33 cellular contexts compared by ENCODE assay signal in the genomic region with DNA sequence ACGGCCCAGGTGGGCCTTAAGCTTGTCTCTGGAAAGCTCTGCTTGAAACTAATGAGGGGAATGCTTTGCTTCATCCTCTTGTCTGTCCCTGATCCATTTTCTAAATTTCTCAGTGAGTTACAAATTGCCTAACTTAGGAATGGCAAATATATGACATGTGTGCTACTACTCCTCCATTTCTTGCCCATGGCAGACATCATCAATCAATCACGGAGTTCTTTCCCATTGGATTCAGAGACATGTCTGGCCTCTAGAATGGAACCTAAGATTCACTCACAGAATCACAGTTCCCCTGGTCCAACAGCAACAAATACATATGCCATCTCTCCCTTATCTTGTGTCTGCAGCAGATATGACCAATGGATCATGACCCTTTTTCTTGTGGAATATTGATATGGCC. TPM values are rescaled to one million over a fixed set of nuclear protein-coding genes. Genes with fewer than 3 reads are reported as not detected.
"Had no signal": no experiment of that assay in that cellular context is flagged by ENCODE, and none has a peak within 500 bp of the region (broad histone marks: within the 10 kb centered on the region; RNA-seq: fewer than 3 reads in every experiment).

No MANE protein-coding gene starts in this region.

- H3K36me3 Mint-ChIP-seq: stimulated activated effector memory CD8-positive, alpha-beta T cell treated with anti-CD3 and anti-CD28 coated beads, Interleukin-12 subunit alpha, Interleukin-12 subunit beta, amount 100 ng/mL, for 72 hours; stimulated activated memory B cell treated with anti-CD40 and anti-IgM and Interleukin-4, amounts not matched to agents 10 μg/mL and 1 μg/mL and 100 μg/mL, for 72 hours; stimulated activated naive B cell treated with anti-CD40 and anti-IgM and Interleukin-4, amounts not matched to agents 10 μg/mL and 1 μg/mL and 100 μg/mL, for 72 hours; type B pancreatic cell had no signal

- H3K9me3 ChIP-seq: stomach, suprapubic skin, testis, thoracic aorta, thyroid gland, tibial artery, tibial nerve, transverse colon, upper lobe of left lung, upper lobe of right lung, uterus, vagina had no signal

- H3K27me3 ChIP-seq: testis, thyroid gland, tibial nerve, transverse colon, upper lobe of left lung, upper lobe of right lung, uterus, vagina had no signal

- DNase-seq: stimulated activated CD4-positive, alpha-beta T cell treated with anti-CD3 and anti-CD28 coated beads, Interleukin-2, amount 100 ng/mL, for 48 hours; stimulated activated CD4-positive, alpha-beta T cell treated with anti-CD3 and anti-CD28 coated beads, Interleukin-4, amount 100 ng/mL, for 1 hour; stimulated activated CD4-positive, alpha-beta T cell treated with anti-CD3 and anti-CD28 coated beads, Interleukin-4, amount 100 ng/mL, for 24 hours; stimulated activated CD4-positive, alpha-beta T cell treated with anti-CD3 and anti-CD28 coated beads, Interleukin-4, amount 100 ng/mL, for 4 hours; stimulated activated CD8-positive, alpha-beta memory T cell treated with anti-CD3 and anti-CD28 coated beads, Interleukin-4, amount 100 ng/mL, for 48 hours; stimulated activated naive B cell treated with anti-CD40 and anti-IgM and Interleukin-4, amounts not matched to agents 10 μg/mL and 1 μg/mL and 100 μg/mL, for 72 hours; stimulated activated naive CD4-positive, alpha-beta T cell; stimulated activated naive CD4-positive, alpha-beta T cell treated with Interleukin-2 at 50 U/mL for 16 hours; stimulated activated naive CD8-positive, alpha-beta T cell treated with anti-CD3 and anti-CD28 coated beads, Interleukin-15, amount 100 ng/mL, for 72 hours; stimulated activated naive CD8-positive, alpha-beta T cell treated with anti-CD3 and anti-CD28 coated beads, Interleukin-15, Interleukin-2, amounts not matched to agents 100 U/mL and 50 U/mL, for 24 hours; stomach; substantia nigra; testis; thyroid gland; tibial artery; transverse colon; trophoblast cell; upper lobe of left lung; upper lobe of right lung; uterus had no signal

- H3K9me3 Mint-ChIP-seq: stimulated activated effector memory CD8-positive, alpha-beta T cell treated with anti-CD3 and anti-CD28 coated beads, Interleukin-12 subunit alpha, Interleukin-12 subunit beta, amount 100 ng/mL, for 72 hours; stimulated activated memory B cell treated with anti-CD40 and anti-IgM and Interleukin-4, amounts not matched to agents 10 μg/mL and 1 μg/mL and 100 μg/mL, for 72 hours; stimulated activated naive B cell treated with anti-CD40 and anti-IgM and Interleukin-4, amounts not matched to agents 10 μg/mL and 1 μg/mL and 100 μg/mL, for 72 hours; stimulated activated naive CD8-positive, alpha-beta T cell treated with anti-CD3 and anti-CD28 coated beads, Interleukin-15, amount 100 ng/mL, for 72 hours; stimulated activated naive CD8-positive, alpha-beta T cell treated with anti-CD3 and anti-CD28 coated beads, Interleukin-15, Interleukin-2, amounts not matched to agents 100 ng/mL and 50 ng/mL, for 24 hours; type B pancreatic cell had no signal

- FAIRE-seq: urothelium cell line had no signal

- H3K4me3 Mint-ChIP-seq: stimulated activated effector memory CD8-positive, alpha-beta T cell treated with anti-CD3 and anti-CD28 coated beads, Interleukin-12 subunit alpha, Interleukin-12 subunit beta, amount 100 ng/mL, for 72 hours; stimulated activated memory B cell treated with anti-CD40 and anti-IgM and Interleukin-4, amounts not matched to agents 10 μg/mL and 1 μg/mL and 100 μg/mL, for 72 hours; stimulated activated naive B cell treated with anti-CD40 and anti-IgM and Interleukin-4, amounts not matched to agents 10 μg/mL and 1 μg/mL and 100 μg/mL, for 72 hours; stimulated activated naive CD8-positive, alpha-beta T cell treated with anti-CD3 and anti-CD28 coated beads, Interleukin-15, amount 100 ng/mL, for 72 hours; stimulated activated naive CD8-positive, alpha-beta T cell treated with anti-CD3 and anti-CD28 coated beads, Interleukin-15, Interleukin-2, amounts not matched to agents 100 ng/mL and 50 ng/mL, for 24 hours; type B pancreatic cell had no signal

- H3K27ac Mint-ChIP-seq: stimulated activated effector memory CD8-positive, alpha-beta T cell treated with anti-CD3 and anti-CD28 coated beads, Interleukin-12 subunit alpha, Interleukin-12 subunit beta, amount 100 ng/mL, for 72 hours; stimulated activated memory B cell treated with anti-CD40 and anti-IgM and Interleukin-4, amounts not matched to agents 10 μg/mL and 1 μg/mL and 100 μg/mL, for 72 hours; stimulated activated naive B cell treated with anti-CD40 and anti-IgM and Interleukin-4, amounts not matched to agents 10 μg/mL and 1 μg/mL and 100 μg/mL, for 72 hours; stimulated activated naive CD8-positive, alpha-beta T cell treated with anti-CD3 and anti-CD28 coated beads, Interleukin-15, amount 100 ng/mL, for 72 hours; stimulated activated naive CD8-positive, alpha-beta T cell treated with anti-CD3 and anti-CD28 coated beads, Interleukin-15, Interleukin-2, amounts not matched to agents 100 ng/mL and 50 ng/mL, for 24 hours; type B pancreatic cell had no signal

- H3K4me1 ChIP-seq: stomach, suprapubic skin, testis, thyroid gland, tibial artery, tibial nerve, transverse colon, upper lobe of left lung, upper lobe of right lung, uterus, vagina had no signal

- H3K4me3 ChIP-seq: stomach, suprapubic skin, testis, thoracic aorta, thyroid gland, tibial artery, tibial nerve, transverse colon, upper lobe of left lung, upper lobe of right lung, uterus, vagina had no signal

- ATAC-seq: stimulated activated effector memory CD8-positive, alpha-beta T cell treated with anti-CD3 and anti-CD28 coated beads, Interleukin-12 subunit alpha, Interleukin-12 subunit beta, amount 100 ng/mL, for 72 hours; stimulated activated memory B cell treated with anti-CD40 and anti-IgM and Interleukin-4, amounts not matched to agents 10 μg/mL and 1 μg/mL and 100 μg/mL, for 72 hours; stimulated activated naive B cell treated with anti-CD40 and anti-IgM and Interleukin-4, amounts not matched to agents 10 μg/mL and 1 μg/mL and 100 μg/mL, for 72 hours; stimulated activated naive CD8-positive, alpha-beta T cell treated with anti-CD3 and anti-CD28 coated beads, Interleukin-15, amount 100 ng/mL, for 72 hours; stimulated activated naive CD8-positive, alpha-beta T cell treated with anti-CD3 and anti-CD28 coated beads, Interleukin-15, Interleukin-2, amounts not matched to agents 100 U/mL and 50 U/mL, for 24 hours; upper lobe of right lung had no signal

- H3K4me1 Mint-ChIP-seq: stimulated activated memory B cell treated with anti-CD40 and anti-IgM and Interleukin-4, amounts not matched to agents 10 μg/mL and 1 μg/mL and 100 μg/mL, for 72 hours; stimulated activated naive CD8-positive, alpha-beta T cell treated with anti-CD3 and anti-CD28 coated beads, Interleukin-15, amount 100 ng/mL, for 72 hours had no signal

- H3K27ac ChIP-seq: stomach, suprapubic skin, testis, thoracic aorta, thyroid gland, tibial artery, tibial nerve, transverse colon, upper lobe of left lung, upper lobe of right lung, uterus, vagina had no signal

- H3K36me3 ChIP-seq: stomach, suprapubic skin, thoracic aorta, thyroid gland, tibial artery, tibial nerve, transverse colon, upper lobe of left lung, upper lobe of right lung, uterus, vagina had no signal

- H3K27me3 Mint-ChIP-seq: stimulated activated naive CD8-positive, alpha-beta T cell treated with anti-CD3 and anti-CD28 coated beads, Interleukin-15, amount 100 ng/mL, for 72 hours; stimulated activated naive CD8-positive, alpha-beta T cell treated with anti-CD3 and anti-CD28 coated beads, Interleukin-15, Interleukin-2, amounts not matched to agents 100 ng/mL and 50 ng/mL, for 24 hours had no signal

RNA-seq across cellular contexts. Expression of a gene that starts 6.6 kb away (rescaled TPM):
- total RNA-seq: stomach, subcutaneous adipose tissue, suprapubic skin, temporal lobe, thoracic aorta, thyroid gland, tibial nerve, transverse colon, upper lobe of left lung, upper lobe of right lung, ureter, urinary bladder, uterus, vagina had no signal
- polyA plus RNA-seq: stomach had no signal

RNA-seq across cellular contexts. Expression of a gene that starts 19.1 kb away (rescaled TPM):
- total RNA-seq: stomach, subcutaneous adipose tissue, suprapubic skin, temporal lobe, thoracic aorta, thyroid gland, tibial nerve, transverse colon, upper lobe of left lung, upper lobe of right lung, ureter, urinary bladder, uterus, vagina had no signal
- polyA plus RNA-seq: stomach, urinary bladder had no signal

RNA-seq across cellular contexts. Expression of a gene that starts 41.4 kb away (rescaled TPM):
- total RNA-seq: stomach, subcutaneous adipose tissue, suprapubic skin, temporal lobe, thoracic aorta, thyroid gland, tibial nerve, transverse colon, upper lobe of left lung, upper lobe of right lung, ureter, urinary bladder, uterus, vagina had no signal
- polyA plus RNA-seq: stomach, urinary bladder had no signal
